ENCODE assay signal across 2 cellular contexts in genomic region chr2:163556511-163556910, GRCh38.
TF ChIP-seq lines count a peak whose summit lies in the region.

No MANE protein-coding gene starts in this region.

TF ChIP-seq in SK-N-SH treated with all-trans-retinoic acid at 6 μM for 48 hours, 23 proteins besides CTCF, POLR2A, EP300 and RAD21 (continued from another document):
- 0 out of 2 replicates have a peak, but pooled peaks have one; percentile 45 for TF ChIP-seq CREB5 (CRISPR knock-in tag; IDR thresholded peaks at IDR 0.05; ENCODE audit: low read depth)
- TF ChIP-seq ZNF565 (CRISPR knock-in tag; conservative IDR thresholded peaks at IDR 0.05; ENCODE audit: low read depth): no peak
- TF ChIP-seq ISL1 (CRISPR knock-in tag; IDR thresholded peaks at IDR 0.05): peak; percentile 87
- no peak for TF ChIP-seq TSHZ2 (CRISPR knock-in tag; IDR thresholded peaks at IDR 0.05)

TF ChIP-seq in SK-N-SH, 30 proteins besides CTCF, POLR2A, EP300 and RAD21 (continued from another document):
- TF ChIP-seq USF1 (IDR thresholded peaks at IDR 0.05; ENCODE audit: borderline replicate concordance, low read depth) (no peak), YY1 (IDR thresholded peaks at IDR 0.05; ENCODE audit: low read depth) (no peak), SIN3A (IDR thresholded peaks at IDR 0.05; ENCODE audit: borderline replicate concordance, low read depth, low read length) (no peak), POLR2AphosphoS5 (IDR thresholded peaks at IDR 0.05; ENCODE audit: low read depth, low read length) (no peak), FOXJ3 (CRISPR knock-in tag; IDR thresholded peaks at IDR 0.05) (no peak), NRF1 (IDR thresholded peaks at IDR 0.05; ENCODE audit: low read depth, low read length) (no peak), GATA2 (CRISPR knock-in tag; IDR thresholded peaks at IDR 0.05) (no peak), PBX3 (IDR thresholded peaks at IDR 0.05) (no peak; the same call in 1 of the 2 replicates), TAF1 (IDR thresholded peaks at IDR 0.05; ENCODE audit: borderline replicate concordance, low read depth, low read length) (no peak)
